11 cellular contexts compared by ENCODE assay signal in the genomic region with DNA sequence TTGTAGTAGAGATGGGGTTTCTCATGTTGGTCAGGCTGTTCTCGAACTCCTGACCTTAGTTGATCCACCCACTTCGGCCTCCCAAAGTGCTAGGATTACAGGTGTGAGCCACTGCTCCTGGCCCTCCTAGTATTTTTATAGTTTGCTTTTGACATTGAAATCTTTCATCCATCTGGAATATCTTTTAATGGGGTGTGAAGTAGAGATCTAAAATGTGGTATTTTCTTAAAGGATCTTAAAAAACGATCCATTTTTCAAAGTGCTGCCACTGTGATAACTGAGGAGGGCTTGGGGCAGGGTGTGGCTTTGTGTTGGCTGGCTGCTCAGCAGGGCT. TPM values are rescaled to one million over a fixed set of nuclear protein-coding genes. Genes with fewer than 3 reads are reported as not detected.
DNase-seq lines count a peak whose midpoint lies in the region; ATAC-seq and TF ChIP-seq lines count a peak whose summit lies in the region.
"Had no signal": no experiment of that assay in that cellular context is flagged by ENCODE, and none has a peak within 500 bp of the region (broad histone marks: within the 10 kb centered on the region; RNA-seq: fewer than 3 reads in every experiment).

No MANE protein-coding gene starts in this region.

- H3K27me3 Mint-ChIP-seq in activated naive CD4-positive, alpha-beta T cell treated with anti-CD3 and anti-CD28 coated beads for 36 hours (ENCODE audit: low read depth), result no peaks in the 10 kb centered on the region

- peaks cover 56% of the 10 kb centered on the region for H3K4me1 Mint-ChIP-seq in activated naive CD4-positive, alpha-beta T cell treated with anti-CD3 and anti-CD28 coated beads for 36 hours (ENCODE audit: low read depth)

- CTCF ChIA-PET in activated naive CD4-positive, alpha-beta T cell treated with anti-CD3 and anti-CD28 coated beads for 36 hours (lab: Charles Lee), result no interaction called here

- no peaks in the 10 kb centered on the region for H3K36me3 ChIP-seq in left ventricle myocardium inferior
- H3K36me3 ChIP-seq in tibial artery, result peaks cover 0 to 5% (median 0%) of the 10 kb centered on the region in 3 donors
- H3K36me3 ChIP-seq in SJCRH30, result peaks cover 3% of the 10 kb centered on the region; the same call in 1 of the 2 replicates

- H3K4me3 Mint-ChIP-seq in activated naive CD4-positive, alpha-beta T cell treated with anti-CD3 and anti-CD28 coated beads for 36 hours, result no peak overlapping the region

- H3K4me1 ChIP-seq in left ventricle myocardium inferior (peaks cover 100% of the 10 kb centered on the region), tibial artery (peaks cover 0 to 100% (median 70%) of the 10 kb centered on the region in 4 donors), SJCRH30 (no peaks in the 10 kb centered on the region)

- peaks cover 6% of the 10 kb centered on the region for H3K36me3 Mint-ChIP-seq in activated naive CD4-positive, alpha-beta T cell treated with anti-CD3 and anti-CD28 coated beads for 36 hours (ENCODE audit: low read depth)

- ATAC-seq in left cardiac atrium, result no peak

- intact Hi-C loops in left ventricle myocardium inferior (cut with micrococcal nuclease), result no loop called here
- intact Hi-C loops in left cardiac atrium (cut with DNase I), result no loop called here
- intact Hi-C loops in tibial artery (cut with DNase I; ENCODE audit: low total_unique reads), result no loop called here
- intact Hi-C loops in activated naive CD4-positive, alpha-beta T cell treated with anti-CD3 and anti-CD28 coated beads for 36 hours (cut with micrococcal nuclease), result no loop called here

- H3K4me3 ChIP-seq in left ventricle myocardium inferior (no peak overlapping the region), tibial artery (no peak overlapping the region), SJCRH30 (no peak overlapping the region)
- H3K4me3 ChIP-seq: BLaER1 treated with 17β-estradiol and CSF1 and Interleukin-3, amounts not matched to agents 10 nM and 100 nM had no signal

- TF ChIP-seq CTCF in left ventricle myocardium inferior (IDR thresholded peaks at IDR 0.05; ENCODE audit: borderline replicate concordance), result no peak
- no peak for TF ChIP-seq CTCF in tibial artery (IDR thresholded peaks at IDR 0.05)

- no peaks in the 10 kb centered on the region for H3K9me3 Mint-ChIP-seq in activated naive CD4-positive, alpha-beta T cell treated with anti-CD3 and anti-CD28 coated beads for 36 hours

- H3K9me3 ChIP-seq in left ventricle myocardium inferior (replicated peaks) (no peaks in the 10 kb centered on the region), tibial artery (no peaks in the 10 kb centered on the region), SJCRH30 (replicated peaks) (no peaks in the 10 kb centered on the region)
- H3K9me3 ChIP-seq: BLaER1 treated with 17β-estradiol and CSF1 and Interleukin-3, amounts not matched to agents 10 nM and 100 nM had no signal

- DNase-seq in left ventricle myocardium inferior, result no peak
- DNase-seq in left cardiac atrium, result no peak
- no peak for DNase-seq in tibial artery
- no peak for DNase-seq in SJCRH30
- DNase-seq in activated naive CD4-positive, alpha-beta T cell treated with anti-CD3 and anti-CD28 coated beads for 36 hours, result no peak
- DNase-seq: HCEC 1CT, NCI-H1436 treated with DMSO at 0.1 percent for 48 hours, NCI-H2081, NCI-H510A treated with DMSO at 0.1 percent for 48 hours had no signal

- H3K27ac ChIP-seq in left ventricle myocardium inferior (replicated peaks) (peak overlapping the region; percentile 86), layer of hippocampus (ENCODE audit: low read depth, low read length) (peak overlapping the region; percentile 6), tibial artery (peak overlapping the region; percentile 74 to 79), SJCRH30 (no peak overlapping the region)
- H3K27ac ChIP-seq: BLaER1 treated with 17β-estradiol and CSF1 and Interleukin-3, amounts not matched to agents 10 nM and 100 nM had no signal

- H3K27me3 ChIP-seq in left ventricle myocardium inferior (ENCODE audit: low read depth) (no peaks in the 10 kb centered on the region), layer of hippocampus (ENCODE audit: control insufficient read depth, insufficient read depth, low read length) (no peaks in the 10 kb centered on the region), tibial artery (no peaks in the 10 kb centered on the region), SJCRH30 (no peaks in the 10 kb centered on the region)
- H3K27me3 ChIP-seq: BLaER1 treated with 17β-estradiol and CSF1 and Interleukin-3, amounts not matched to agents 10 nM and 100 nM had no signal

- H3K27ac Mint-ChIP-seq in activated naive CD4-positive, alpha-beta T cell treated with anti-CD3 and anti-CD28 coated beads for 36 hours, result no peak overlapping the region

RNA-seq across cellular contexts. Expression of gene CDS2, which starts 23.1 kb away (rescaled TPM):
- total RNA-seq in left ventricle myocardium inferior (79.0 TPM), left cardiac atrium (10 to 100 TPM; 57.7 to 77.7 TPM)
- 29.1 and 30.1 TPM in 2 replicates for total RNA-seq in SJCRH30 (2014; rRNA removed; shearing (Covaris generic))
- 10 to 100 TPM; 23.2 to 24.1 TPM for total RNA-seq in activated naive CD4-positive, alpha-beta T cell treated with anti-CD3 and anti-CD28 coated beads for 36 hours

RNA-seq across cellular contexts. Expression of gene PCNA, which starts 30.1 kb away (rescaled TPM):
- total RNA-seq in left ventricle myocardium inferior, result 28.0 TPM
- 10 to 100 TPM; 23.9 to 38.1 TPM for total RNA-seq in left cardiac atrium
- 431 and 450 TPM in 2 replicates for total RNA-seq in SJCRH30 (2014; rRNA removed; shearing (Covaris generic))
- 100 to 1,000 TPM; 631 to 641 TPM for total RNA-seq in activated naive CD4-positive, alpha-beta T cell treated with anti-CD3 and anti-CD28 coated beads for 36 hours

RNA-seq across cellular contexts. Expression of gene TMEM230, which starts 37.0 kb away (rescaled TPM):
- total RNA-seq in left ventricle myocardium inferior (83.0 TPM), left cardiac atrium (10 to 100 TPM; 93.4 to 97.1 TPM)
- 162 and 165 TPM in 2 replicates for total RNA-seq in SJCRH30 (2014; rRNA removed; shearing (Covaris generic))
- 10 to 100 TPM; 86.3 to 90.5 TPM for total RNA-seq in activated naive CD4-positive, alpha-beta T cell treated with anti-CD3 and anti-CD28 coated beads for 36 hours

Comparison
In these comparisons a context has a peak if more than half of its experiments do, and no peak if none do; other contexts are left out.
1. RNA of gene PCNA, which starts 30.1 kb away (total RNA-seq): 631 to 641 TPM in activated naive CD4-positive, alpha-beta T cell treated with anti-CD3 and anti-CD28 coated beads for 36 hours and 431 to 450 TPM in SJCRH30; 23.9 to 38.1 TPM in left cardiac atrium and 28.0 TPM in left ventricle myocardium inferior (single experiment); every median in the first group is over 10 times any median in the second.